Comparison of ENCODE assay signal across 8 cellular contexts in genomic region chr1:185058886-185059285, GRCh38.
"Had no signal": no experiment of that assay in that cellular context is flagged by ENCODE, and none has a peak within 500 bp of the region (broad histone marks: within the 10 kb centered on the region; RNA-seq: fewer than 3 reads in every experiment).

No MANE protein-coding gene starts in this region.

- H3K36me3 ChIP-seq: brain microvascular endothelial cell had no signal

- H3K27me3 ChIP-seq: brain microvascular endothelial cell had no signal

- H3K27ac ChIP-seq: brain microvascular endothelial cell, psoas muscle had no signal

- H3K9me3 ChIP-seq: psoas muscle had no signal

- H3K4me3 ChIP-seq: psoas muscle had no signal

- DNase-seq: activated CD4-positive, alpha-beta T cell treated with anti-CD3 and anti-CD28 coated beads, Interleukin-2, amount 10 ng/mL, durations not matched to agents 7 days and 5 days; activated CD4-positive, CD25-positive, alpha-beta regulatory T cell; activated effector memory CD4-positive, alpha-beta T cell treated with Interleukin-2 at 50 U/mL for 16 hours; brain microvascular endothelial cell; dermis blood vessel endothelial cell; erythroblast; psoas muscle; stimulated activated CD4-positive, alpha-beta T cell treated with anti-CD3 and anti-CD28 coated beads, Interleukin-4, amount 100 ng/mL, for 1 hour had no signal
